23 cellular contexts compared by ENCODE assay signal in genomic region chr3:37179144-37179967, GRCh38. TPM values are rescaled to one million over a fixed set of nuclear protein-coding genes. Genes with fewer than 3 reads are reported as not detected.
DNase-seq lines count a peak whose midpoint lies in the region; ATAC-seq and TF ChIP-seq lines count a peak whose summit lies in the region.
"Had no signal": no experiment of that assay in that cellular context is flagged by ENCODE, and none has a peak within 500 bp of the region (broad histone marks: within the 10 kb centered on the region; RNA-seq: fewer than 3 reads in every experiment).

No MANE protein-coding gene starts in this region.

- ATAC-seq in central memory CD8-positive, alpha-beta T cell (replicated peaks; ENCODE audit: extremely low read depth, poor library complexity, severe bottlenecking) = no peak
- ATAC-seq in HG03378 (IDR thresholded peaks at IDR 0.05; ENCODE audit: unreplicated experiment) = no peak
- ATAC-seq: left lobe of liver had no signal

- peaks cover 3% of the 10 kb centered on the region for H3K4me1 ChIP-seq in prostate gland (replicated peaks)
- H3K4me1 ChIP-seq in mesendoderm (ENCODE audit: control insufficient read depth, low read depth, low read length) = no peaks in the 10 kb centered on the region

- no peak overlapping the region for H2BK15ac ChIP-seq in mesendoderm (replicated peaks; ENCODE audit: low read depth)

- H3K56ac ChIP-seq in mesendoderm (ENCODE audit: low read length) = no peak overlapping the region

- H3K36me3 Mint-ChIP-seq in central memory CD8-positive, alpha-beta T cell (ENCODE audit: insufficient read depth) = peaks cover 10% of the 10 kb centered on the region
- H3K36me3 Mint-ChIP-seq: mesothelial cell of epicardium had no signal

- H3K4ac ChIP-seq in mesendoderm (ENCODE audit: low read depth, low read length) = no peak overlapping the region

- H3K79me2 ChIP-seq in mesendoderm (ENCODE audit: control insufficient read depth, insufficient read depth, low read length) = peaks cover 8% of the 10 kb centered on the region

- H3K27ac ChIP-seq in prostate gland (peak overlapping the region; percentile 91 to 98), mesendoderm (ENCODE audit: low read depth, low read length) (no peak overlapping the region)
- H3K27ac ChIP-seq: neural progenitor cell, RWPE1 had no signal

- intact Hi-C loops in prostate gland (cut with DNase I) = no loop called here

- H2BK5ac ChIP-seq in mesendoderm (ENCODE audit: low read length) = no peak overlapping the region

- no peaks in the 10 kb centered on the region for H3K9me3 Mint-ChIP-seq in central memory CD8-positive, alpha-beta T cell
- H3K9me3 Mint-ChIP-seq: activated naive CD4-positive, alpha-beta T cell treated with anti-CD3 and anti-CD28 coated beads for 36 hours; mesothelial cell of epicardium; neural progenitor cell had no signal

- H4K5ac ChIP-seq in mesendoderm (ENCODE audit: low read length) = no peak overlapping the region

- no peaks in the 10 kb centered on the region for H3K27me3 Mint-ChIP-seq in central memory CD8-positive, alpha-beta T cell
- H3K27me3 Mint-ChIP-seq: B cell had no signal

- no peak overlapping the region for H3K9ac ChIP-seq in mesendoderm (ENCODE audit: low read length)
- H3K9ac ChIP-seq: neural progenitor cell had no signal

- H3K4me2 ChIP-seq in mesendoderm (ENCODE audit: low read length) = no peak overlapping the region
- H3K4me2 ChIP-seq: neural progenitor cell had no signal

- peak; percentile 15 for DNase-seq in activated CD4-positive, alpha-beta T cell treated with anti-CD3 and anti-CD28 coated beads for 48 hours
- DNase-seq in activated CD4-positive, alpha-beta T cell treated with anti-CD3 and anti-CD28 coated beads for 4 hours = no peak
- DNase-seq in Caki2 (ENCODE audit: low read depth) (peak; percentile 63), prostate gland (ENCODE audit: low spot score) (no peak), mesendoderm (no peak)
- no peak for DNase-seq in central memory CD8-positive, alpha-beta T cell (ENCODE audit: low spot score in 2 of 2)
- DNase-seq in stimulated activated CD4-positive, alpha-beta T cell treated with anti-CD3 and anti-CD28 coated beads, Interleukin-4, amount 100 ng/mL, for 1 hour = no peak
- DNase-seq: 8988T; activated naive CD4-positive, alpha-beta T cell treated with anti-CD3 and anti-CD28 coated beads for 36 hours; anterior cingulate cortex; central memory CD4-positive, alpha-beta T cell; EL; glutamatergic neuron; NCI-H1417 treated with DMSO at 0.1 percent for 48 hours; NCI-H510A treated with DMSO at 0.1 percent for 48 hours; spleen; stimulated activated CD4-positive, alpha-beta T cell treated with anti-CD3 and anti-CD28 coated beads, Interleukin-4, amount 100 ng/mL, for 4 hours had no signal

- no peak overlapping the region for H2BK120ac ChIP-seq in mesendoderm (ENCODE audit: low read depth, low read length)

- WGBS in prostate gland = 45% methylated on average over 2 of the region's 2 CpGs
- whole genome bisulfite sequencing in mesendoderm (ENCODE audit: extremely low coverage, insufficient coverage, low lambda C conversion rate) = no CpG with 5 or more reads among the region's 2 CpGs

- peak overlapping the region; percentile 46 for H3K27ac Mint-ChIP-seq in central memory CD8-positive, alpha-beta T cell (ENCODE audit: low read depth)
- H3K27ac Mint-ChIP-seq: activated naive CD4-positive, alpha-beta T cell treated with anti-CD3 and anti-CD28 coated beads for 36 hours; B cell; mesothelial cell of epicardium; neural progenitor cell had no signal

- no peak for TF ChIP-seq POLR2A in prostate gland (IDR thresholded peaks at IDR 0.05)

- peaks cover 32% of the 10 kb centered on the region for H3K4me1 Mint-ChIP-seq in central memory CD8-positive, alpha-beta T cell

- in situ Hi-C loops in Caki2 (cut with HindIII; ENCODE audit: low pct_unique_long_range_greater_than_20kb, low sequenced_read_pairs) = no loop called here

- no peak overlapping the region for H3K4me3 Mint-ChIP-seq in central memory CD8-positive, alpha-beta T cell
- H3K4me3 Mint-ChIP-seq: activated naive CD4-positive, alpha-beta T cell treated with anti-CD3 and anti-CD28 coated beads for 36 hours; B cell; mesothelial cell of epicardium; neural progenitor cell had no signal

- no peak overlapping the region for H3K4me3 ChIP-seq in prostate gland
- no peak overlapping the region for H3K4me3 ChIP-seq in mesendoderm (ENCODE audit: low read length)
- H3K4me3 ChIP-seq: neural progenitor cell, spleen had no signal

- TF ChIP-seq CTCF in prostate gland (IDR thresholded peaks at IDR 0.05) = no peak

- H3K36me3 ChIP-seq in prostate gland (no peaks in the 10 kb centered on the region), mesendoderm (ENCODE audit: control insufficient read depth, insufficient read depth, low read length) (no peaks in the 10 kb centered on the region)
- H3K36me3 ChIP-seq: neural progenitor cell, spleen had no signal

- no peak overlapping the region for H3K18ac ChIP-seq in mesendoderm (ENCODE audit: low read length)

- no peak overlapping the region for H2AK5ac ChIP-seq in mesendoderm (ENCODE audit: low read length)

- no peak overlapping the region for H4K8ac ChIP-seq in mesendoderm (ENCODE audit: low read depth, low read length)

- peaks cover 2% of the 10 kb centered on the region for H3K79me1 ChIP-seq in mesendoderm (ENCODE audit: low read length)

- no peak overlapping the region for H3K23ac ChIP-seq in mesendoderm (ENCODE audit: low read length)

- H3K9me3 ChIP-seq in prostate gland = no peaks in the 10 kb centered on the region
- H3K9me3 ChIP-seq: spleen had no signal

- no peaks in the 10 kb centered on the region for H3K27me3 ChIP-seq in prostate gland (replicated peaks; ENCODE audit: insufficient read depth)
- no peaks in the 10 kb centered on the region for H3K27me3 ChIP-seq in mesendoderm (ENCODE audit: insufficient read depth, low read length, poor library complexity)
- H3K27me3 ChIP-seq: neural progenitor cell, spleen had no signal

RNA-seq across cellular contexts. Expression of gene LRRFIP2, which starts 5.0 kb away (rescaled TPM):
- total RNA-seq in Caki2 (2014; rRNA removed; shearing (Covaris generic); ENCODE audit: low replicate concordance) = 16.2 and 16.9 TPM in 2 replicates
- total RNA-seq in prostate gland = 100 to 1,000 TPM; 102 to 134 TPM
- polyA plus RNA-seq in mesendoderm (2013, experiment 1 of 2) = 26.5 TPM
- polyA plus RNA-seq in mesendoderm (2013, experiment 2 of 2) = 27.9 TPM

Comparison
In these comparisons a context has a peak if more than half of its experiments do, and no peak if none do; other contexts are left out.
1. DNase-seq: peak in activated CD4-positive, alpha-beta T cell treated with anti-CD3 and anti-CD28 coated beads for 48 hours (single experiment) and Caki2 (single experiment); none in activated CD4-positive, alpha-beta T cell treated with anti-CD3 and anti-CD28 coated beads for 4 hours (0 of 2), central memory CD8-positive, alpha-beta T cell (0 of 2), prostate gland (single experiment), mesendoderm (single experiment) and stimulated activated CD4-positive, alpha-beta T cell treated with anti-CD3 and anti-CD28 coated beads, Interleukin-4, amount 100 ng/mL, for 1 hour (single experiment).